23 cellular contexts compared by ENCODE assay signal in genomic region chr11:92449222-92449621, GRCh38.
"Had no signal": no experiment of that assay in that cellular context is flagged by ENCODE, and none has a peak within 500 bp of the region (broad histone marks: within the 10 kb centered on the region; RNA-seq: fewer than 3 reads in every experiment).

No MANE protein-coding gene starts in this region.

- FAIRE-seq: endometrium, keratinocyte had no signal

- ATAC-seq: effector memory CD8-positive, alpha-beta T cell; gastrocnemius medialis; left ventricle myocardium superior; lower lobe of right lung; natural killer cell; right lobe of liver had no signal

- H3K9ac ChIP-seq: parathyroid adenoma had no signal

- H3K4me1 Mint-ChIP-seq: memory B cell, natural killer cell had no signal

- H3K36me3 ChIP-seq: gastrocnemius medialis, lower lobe of right lung, right lobe of liver, stomach, thyroid gland had no signal

- H3K4me2 ChIP-seq: smooth muscle cell had no signal

- DNase-seq: effector memory CD8-positive, alpha-beta T cell; foreskin fibroblast; gastrocnemius medialis; head of caudate nucleus; left ventricle myocardium superior; lower lobe of right lung; natural killer cell; right lobe of liver; stimulated activated CD4-positive, alpha-beta T cell treated with anti-CD3 and anti-CD28 coated beads, Interleukin-12 subunit alpha, Interleukin-12 subunit beta, amount 100 ng/mL, for 4 hours; stimulated activated CD4-positive, alpha-beta T cell treated with anti-CD3 and anti-CD28 coated beads, Interleukin-1b, Interleukin-23, amount 100 ng/mL, for 48 hours; stimulated activated CD4-positive, alpha-beta T cell treated with anti-CD3 and anti-CD28 coated beads, Interleukin-4, amount 100 ng/mL, for 1 hour; stimulated activated CD8-positive, alpha-beta memory T cell treated with anti-CD3 and anti-CD28 coated beads, Interleukin-4, amount 100 ng/mL, for 48 hours; stimulated activated naive CD4-positive, alpha-beta T cell; stomach; thyroid gland had no signal

- H3K4me3 Mint-ChIP-seq: effector memory CD8-positive, alpha-beta T cell; memory B cell; natural killer cell; type B pancreatic cell had no signal

- H3K4me3 ChIP-seq: coronary artery, gastrocnemius medialis, lower lobe of right lung, right lobe of liver, smooth muscle cell, stomach, thyroid gland had no signal

- H3K36me3 Mint-ChIP-seq: memory B cell, natural killer cell, type B pancreatic cell had no signal

- H3K9me3 Mint-ChIP-seq: effector memory CD8-positive, alpha-beta T cell; memory B cell; type B pancreatic cell had no signal

- H3K79me2 ChIP-seq: parathyroid adenoma had no signal

- H2AFZ ChIP-seq: parathyroid adenoma had no signal

- H3K27me3 ChIP-seq: gastrocnemius medialis, right lobe of liver, stomach, thyroid gland had no signal

- H3K9me3 ChIP-seq: gastrocnemius medialis, lower lobe of right lung, right lobe of liver, stomach, thyroid gland had no signal

- H3K27ac ChIP-seq: coronary artery, gastrocnemius medialis, lower lobe of right lung, parathyroid adenoma, right lobe of liver, stomach, thyroid gland had no signal

- H3K4me1 ChIP-seq: gastrocnemius medialis, lower lobe of right lung, parathyroid adenoma, right lobe of liver, stomach, thyroid gland had no signal

- H3K27me3 Mint-ChIP-seq: effector memory CD8-positive, alpha-beta T cell; memory B cell; progenitor cell of endocrine pancreas; type B pancreatic cell had no signal

- H3K27ac Mint-ChIP-seq: effector memory CD8-positive, alpha-beta T cell; memory B cell; natural killer cell; progenitor cell of endocrine pancreas; type B pancreatic cell had no signal
